8 cellular contexts compared by ENCODE assay signal in genomic region chr7:44490351-44491200, GRCh38. TPM values are rescaled to one million over a fixed set of nuclear protein-coding genes. Genes with fewer than 3 reads are reported as not detected.
DNase-seq lines count a peak whose midpoint lies in the region; ATAC-seq and TF ChIP-seq lines count a peak whose summit lies in the region.

NUDCD3 (minus strand) TSS chr7:44490658; CDS start chr7:44490600, 58 bp downstream.

- H3F3A ChIP-seq in MM.1S (ENCODE audit: insufficient read depth, low read length): 0 out of 2 replicates have a peak, but pooled peaks cover 5% of the 10 kb centered on the region

- peak; percentile 41 to 50 for TF ChIP-seq POLR2A in gastroesophageal sphincter (IDR thresholded peaks at IDR 0.05)

- H3K9me3 ChIP-seq in MM.1S (replicated peaks; ENCODE audit: insufficient read depth, low read length): no peaks in the 10 kb centered on the region
- H3K9me3 ChIP-seq in SJCRH30 (replicated peaks): no peaks in the 10 kb centered on the region
- H3K9me3 ChIP-seq in gastroesophageal sphincter: no peaks in the 10 kb centered on the region
- no peaks in the 10 kb centered on the region for H3K9me3 ChIP-seq in neutrophil

- H3K4me1 ChIP-seq in MM.1S (ENCODE audit: low read length) (peaks cover 15% of the 10 kb centered on the region), SJCRH30 (peaks cover 6% of the 10 kb centered on the region; the same call in 1 of the 2 replicates), gastroesophageal sphincter (peaks cover 8 to 43% (median 23%) of the 10 kb centered on the region in 3 donors), neutrophil (ENCODE audit: control insufficient read depth in 1 of 2, insufficient read depth in 1 of 2, low read depth in 1 of 2, low read length in 1 of 2) (peaks cover 22 to 23% of the 10 kb centered on the region in 2 experiments)

- 0% methylated on average over 10 to 16 of the region's 63 CpGs for WGBS in gastroesophageal sphincter (ENCODE audit: low coverage in 1 of 2), 2 donors

- H3K4me3 ChIP-seq in MM.1S (ENCODE audit: low read length) (peak within 1 kb of the TSS; percentile 75), SJCRH30 (peak within 1 kb of the TSS; percentile 75), gastroesophageal sphincter (peak within 1 kb of the TSS; percentile 69 to 72), neutrophil (ENCODE audit: low read depth in 1 of 2, low read length in 1 of 2) (peak within 1 kb of the TSS; percentile 75 to 94)

- H3K9ac ChIP-seq in MM.1S (ENCODE audit: low read length): peak within 1 kb of the TSS; percentile 91

- no peak for TF ChIP-seq EP300 in gastroesophageal sphincter (IDR thresholded peaks at IDR 0.05)

- DNase-seq in GDM1 (lab: John Stamatoyannopoulos, UW): peak; percentile 71
- peak; percentile 76 for DNase-seq in HCEC 1CT
- DNase-seq in MM.1S: peak; percentile 86
- DNase-seq in SJCRH30: peak; percentile 87 to 92
- peak; percentile 66 to 76 (median 72) for DNase-seq in activated naive CD4-positive, alpha-beta T cell (lab: John Stamatoyannopoulos, UW)
- DNase-seq in superior temporal gyrus (ENCODE audit: extremely low spot score): peak; percentile 94

- H3K9me2 ChIP-seq in MM.1S (replicated peaks; ENCODE audit: insufficient read depth, low read length): no peaks in the 10 kb centered on the region

- H4K20me1 ChIP-seq in MM.1S (ENCODE audit: insufficient read depth, low read length): peaks cover 4% of the 10 kb centered on the region; the same call in 1 of the 2 replicates

- H3K27me3 ChIP-seq in MM.1S (replicated peaks; ENCODE audit: insufficient read depth, low read length): no peaks in the 10 kb centered on the region
- H3K27me3 ChIP-seq in SJCRH30: no peaks in the 10 kb centered on the region
- no peaks in the 10 kb centered on the region for H3K27me3 ChIP-seq in gastroesophageal sphincter
- peaks cover 4% of the 10 kb centered on the region for H3K27me3 ChIP-seq in neutrophil

- TF ChIP-seq CTCF in MM.1S (IDR thresholded peaks at IDR 0.05; ENCODE audit: low read length) (peak; percentile 25), gastroesophageal sphincter (IDR thresholded peaks at IDR 0.05) (peak in 3 of 4 experiments; percentile 12 to 47 (median 25)), neutrophil (IDR thresholded peaks at IDR 0.05) (peak; percentile 23)

- H3K36me3 ChIP-seq in MM.1S (replicated peaks; ENCODE audit: insufficient read depth, low read length): no peaks in the 10 kb centered on the region
- H3K36me3 ChIP-seq in SJCRH30: no peaks in the 10 kb centered on the region; the same call in 1 of the 2 replicates
- H3K36me3 ChIP-seq in gastroesophageal sphincter: peaks cover 0 to 4% of the 10 kb centered on the region in 2 donors
- no peaks in the 10 kb centered on the region for H3K36me3 ChIP-seq in neutrophil

- H3K79me2 ChIP-seq in MM.1S (ENCODE audit: low read length): peaks cover 47% of the 10 kb centered on the region

- peak within 1 kb of the TSS; percentile 84 for H3K27ac ChIP-seq in MM.1S (ENCODE audit: low read length)
- peak within 1 kb of the TSS; percentile 96 for H3K27ac ChIP-seq in SJCRH30
- H3K27ac ChIP-seq in gastroesophageal sphincter: peak within 1 kb of the TSS; percentile 72 to 95 (median 94)
- peak within 1 kb of the TSS; percentile 90 for H3K27ac ChIP-seq in neutrophil

- H3K4me2 ChIP-seq in MM.1S (ENCODE audit: low read depth, low read length): peak within 1 kb of the TSS; percentile 86

- ATAC-seq in gastroesophageal sphincter: peak; percentile 96

- H2AFZ ChIP-seq in MM.1S (ENCODE audit: low read length): peak within 1 kb of the TSS; percentile 72

RNA-seq across cellular contexts. Expression of gene NUDCD3, which starts in this region (rescaled TPM):
- 57.6 and 60.2 TPM in 2 replicates for total RNA-seq in SJCRH30 (2014; rRNA removed; shearing (Covaris generic))
- total RNA-seq in gastroesophageal sphincter: 10 to 100 TPM; 57.0 to 92.3 (median 75.2) TPM

Comparison
In these comparisons a context has a peak if more than half of its experiments do, and no peak if none do; other contexts are left out.
1. Peak in every context shown above with its lines: DNase-seq, ATAC-seq, H3K4me3 ChIP-seq and H3K27ac ChIP-seq.